In the genomic region with DNA sequence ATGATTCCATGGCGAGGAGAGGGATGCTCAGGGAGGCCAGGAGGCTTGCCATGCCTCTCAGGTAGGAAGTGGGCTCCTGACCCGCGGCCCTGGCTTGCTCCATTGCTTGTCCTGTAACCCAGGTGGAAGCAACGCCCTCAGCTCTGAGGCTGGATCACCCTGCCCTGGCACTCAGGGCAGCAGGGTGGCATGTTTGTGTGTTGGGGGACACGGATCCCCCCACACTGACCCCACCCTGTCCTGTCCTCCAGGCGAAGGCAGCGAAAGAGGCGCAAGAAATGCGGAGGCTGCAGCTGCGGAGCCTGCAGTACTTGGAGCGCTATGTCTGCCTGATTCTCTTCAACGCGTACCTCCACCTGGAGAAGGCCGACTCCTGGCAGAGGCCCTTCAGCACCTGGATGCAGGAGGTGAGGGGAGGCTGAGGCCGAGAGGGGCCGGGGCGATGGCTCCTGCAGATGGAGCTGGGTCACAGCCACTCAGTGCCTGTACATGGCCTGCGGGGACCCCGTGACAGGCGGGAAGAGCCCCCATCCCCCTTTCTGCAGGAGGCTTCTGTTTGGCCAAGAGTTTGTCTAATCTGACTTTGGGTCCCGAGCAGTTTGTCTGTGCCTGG, we compare ENCODE assay signal across 22 cellular contexts. TPM values are rescaled to one million over a fixed set of nuclear protein-coding genes. Genes with fewer than 3 reads are reported as not detected.
"Had no signal": no experiment of that assay in that cellular context is flagged by ENCODE, and none has a peak within 500 bp of the region (broad histone marks: within the 10 kb centered on the region; RNA-seq: fewer than 3 reads in every experiment).

No MANE protein-coding gene starts in this region.

- H3K9me3 ChIP-seq: heart right ventricle, thoracic aorta had no signal

- H3K27me3 Mint-ChIP-seq: activated B cell treated with CpG ODN at 0.5 μM for 24 hours; activated CD4-positive, alpha-beta memory T cell treated with anti-CD3 and anti-CD28 coated beads for 36 hours; activated CD4-positive, alpha-beta T cell treated with anti-CD3 and anti-CD28 coated beads for 36 hours; naive B cell had no signal

- FAIRE-seq: endometrium had no signal

- H3K9me3 Mint-ChIP-seq: activated B cell treated with CpG ODN at 0.5 μM for 24 hours; activated CD4-positive, alpha-beta memory T cell treated with anti-CD3 and anti-CD28 coated beads for 36 hours; activated T-helper 1 cell treated with anti-CD3 and anti-CD28 coated beads, Interleukin-12 subunit alpha, Interleukin-12 subunit beta, Interleukin-2, Interleukin-4 antibody, amounts not matched to agents 30 ng/mL and 10 ng/mL and 1 ng/mL, durations not matched to agents 14 hours and 24 hours and 36 hours; naive B cell; T-helper 1 cell treated with Interleukin-12 subunit alpha and Interleukin-12 subunit beta and Interleukin-4 antibody, amounts not matched to agents 30 μg/mL and 1 μg/mL, for 36 hours; type B pancreatic cell had no signal

- H3K27ac ChIP-seq: thoracic aorta had no signal

- H3K27ac Mint-ChIP-seq: activated B cell treated with CpG ODN at 0.5 μM for 24 hours; activated CD4-positive, alpha-beta memory T cell treated with anti-CD3 and anti-CD28 coated beads for 36 hours; activated CD4-positive, alpha-beta T cell treated with anti-CD3 and anti-CD28 coated beads for 36 hours; activated T-helper 1 cell treated with anti-CD3 and anti-CD28 coated beads, Interleukin-12 subunit alpha, Interleukin-12 subunit beta, Interleukin-2, Interleukin-4 antibody, amounts not matched to agents 30 ng/mL and 10 ng/mL and 1 ng/mL, durations not matched to agents 14 hours and 24 hours and 36 hours; naive B cell; progenitor cell of endocrine pancreas; T-helper 1 cell treated with Interleukin-12 subunit alpha and Interleukin-12 subunit beta and Interleukin-4 antibody, amounts not matched to agents 30 μg/mL and 1 μg/mL, for 36 hours; type B pancreatic cell had no signal

- H3K27me3 ChIP-seq: heart right ventricle had no signal

- H3K36me3 Mint-ChIP-seq: activated CD4-positive, alpha-beta memory T cell treated with anti-CD3 and anti-CD28 coated beads for 36 hours had no signal

- H3K36me3 ChIP-seq: thoracic aorta had no signal

- H3K4me3 Mint-ChIP-seq: activated B cell treated with CpG ODN at 0.5 μM for 24 hours; activated CD4-positive, alpha-beta memory T cell treated with anti-CD3 and anti-CD28 coated beads for 36 hours; activated CD4-positive, alpha-beta T cell treated with anti-CD3 and anti-CD28 coated beads for 36 hours; activated T-helper 1 cell treated with anti-CD3 and anti-CD28 coated beads, Interleukin-12 subunit alpha, Interleukin-12 subunit beta, Interleukin-2, Interleukin-4 antibody, amounts not matched to agents 30 ng/mL and 10 ng/mL and 1 ng/mL, durations not matched to agents 14 hours and 24 hours and 36 hours; T-helper 1 cell treated with Interleukin-12 subunit alpha and Interleukin-12 subunit beta and Interleukin-4 antibody, amounts not matched to agents 30 μg/mL and 1 μg/mL, for 36 hours; type B pancreatic cell had no signal

- DNase-seq: activated B cell treated with CpG ODN at 0.5 μM for 24 hours; activated CD4-positive, alpha-beta memory T cell treated with anti-CD3 and anti-CD28 coated beads for 36 hours; amygdala; heart right ventricle; naive B cell; retina; stimulated activated CD4-positive, alpha-beta T cell treated with anti-CD3 and anti-CD28 coated beads, Interleukin-4, amount 100 ng/mL, for 24 hours; stimulated activated naive CD4-positive, alpha-beta T cell treated with Interleukin-2 at 50 U/mL for 16 hours; T1000 had no signal

- ATAC-seq: heart right ventricle, left lobe of liver had no signal

- H3K4me3 ChIP-seq: heart right ventricle, lung, thoracic aorta had no signal

RNA-seq across cellular contexts. Expression of a gene that starts 38.3 kb away (rescaled TPM):
- total RNA-seq: cerebellum, epithelial cell of proximal tubule, fibroblast of lung, kidney epithelial cell, progenitor cell of endocrine pancreas had no signal
